ENCODE assay signal across 25 cellular contexts in genomic region chr2:227378371-227378782, GRCh38. TPM values are rescaled to one million over a fixed set of nuclear protein-coding genes. Genes with fewer than 3 reads are reported as not detected.
A peak's percentile ranks its signal among the peaks of the same experiment; 100 is the strongest.
DNase-seq lines count a peak whose midpoint lies in the region; ATAC-seq and TF ChIP-seq lines count a peak whose summit lies in the region.
"Had no signal": no experiment of that assay in that cellular context is flagged by ENCODE, and none has a peak within 500 bp of the region (broad histone marks: within the 10 kb centered on the region; RNA-seq: fewer than 3 reads in every experiment).

No MANE protein-coding gene starts in this region.

- H3K27ac Mint-ChIP-seq in neural progenitor cell, result no peak overlapping the region
- H3K27ac Mint-ChIP-seq: activated CD4-positive, alpha-beta memory T cell treated with anti-CD3 and anti-CD28 coated beads, Interleukin-2, amount 10 ng/mL, durations not matched to agents 7 days and 5 days; CD8-positive, alpha-beta T cell had no signal

- no peaks in the 10 kb centered on the region for H3K27me3 ChIP-seq in IMR-90 (ENCODE audit: control insufficient read depth, insufficient read depth, low read length)
- no peaks in the 10 kb centered on the region for H3K27me3 ChIP-seq in neural progenitor cell

- in situ Hi-C loops in IMR-90 (cut with MboI; ENCODE audit: low sequenced_read_pairs), result no loop called here

- no peak for TF ChIP-seq POLR2A in IMR-90 (IDR thresholded peaks at IDR 0.05; ENCODE audit: low read depth, low read length)

- H3K18ac ChIP-seq in IMR-90 (ENCODE audit: low read depth, low read length), result no peak overlapping the region

- no peak overlapping the region for H3K4me3 Mint-ChIP-seq in neural progenitor cell
- H3K4me3 Mint-ChIP-seq: activated CD4-positive, alpha-beta memory T cell treated with anti-CD3 and anti-CD28 coated beads, Interleukin-2, amount 10 ng/mL, durations not matched to agents 7 days and 5 days; CD8-positive, alpha-beta T cell had no signal

- H2AFZ ChIP-seq in IMR-90 (replicated peaks; ENCODE audit: low read length, poor library complexity) (no peak overlapping the region), neural progenitor cell (replicated peaks) (peak overlapping the region; percentile 11)

- H3K36me3 ChIP-seq in IMR-90 (ENCODE audit: control insufficient read depth, insufficient read depth, low read length), result no peaks in the 10 kb centered on the region
- no peaks in the 10 kb centered on the region for H3K36me3 ChIP-seq in neural progenitor cell
- H3K36me3 ChIP-seq: lower lobe of right lung, thoracic aorta had no signal

- H3K23ac ChIP-seq in IMR-90 (ENCODE audit: low read depth, low read length), result no peak overlapping the region

- no peak overlapping the region; the same call in 1 of the 2 replicates for H3K14ac ChIP-seq in IMR-90 (replicated peaks; ENCODE audit: low read depth, low read length)

- no peaks in the 10 kb centered on the region for H3F3A ChIP-seq in neural progenitor cell (ENCODE audit: low read depth)

- H4K20me1 ChIP-seq in IMR-90 (ENCODE audit: insufficient read depth, low read length), result no peaks in the 10 kb centered on the region
- H4K20me1 ChIP-seq in neural progenitor cell (ENCODE audit: low read depth), result no peaks in the 10 kb centered on the region

- no peak overlapping the region for H2AK9ac ChIP-seq in IMR-90 (replicated peaks; ENCODE audit: low read depth, low read length, poor library complexity)

- peak overlapping the region; percentile 26; the same call in 1 of the 3 replicates for H2BK15ac ChIP-seq in IMR-90 (ENCODE audit: low read depth, low read length)

- TF ChIP-seq RAD21 in IMR-90 (IDR thresholded peaks at IDR 0.05; ENCODE audit: low read length), result no peak

- H3K9me3 Mint-ChIP-seq in neural progenitor cell, result no peaks in the 10 kb centered on the region
- H3K9me3 Mint-ChIP-seq: activated CD4-positive, alpha-beta memory T cell treated with anti-CD3 and anti-CD28 coated beads, Interleukin-2, amount 10 ng/mL, durations not matched to agents 7 days and 5 days; CD8-positive, alpha-beta T cell had no signal

- no peaks in the 10 kb centered on the region for H3K27me3 Mint-ChIP-seq in neural progenitor cell (ENCODE audit: insufficient read depth, low read depth)

- H3K4me2 ChIP-seq in IMR-90 (ENCODE audit: low read depth, low read length) (no peak overlapping the region), neural progenitor cell (no peak overlapping the region)
- H3K4me2 ChIP-seq: smooth muscle cell had no signal

- TF ChIP-seq CTCF in IMR-90 (conservative IDR thresholded peaks at IDR 0.05; ENCODE audit: low read depth, low read length) (no peak), neural progenitor cell (IDR thresholded peaks at IDR 0.05) (no peak)

- H4K8ac ChIP-seq in IMR-90 (ENCODE audit: low read depth in 2 of 2, low read length in 2 of 2), result no peak overlapping the region

- peak; percentile 45 for DNase-seq in ELR (ENCODE audit: low read depth)
- DNase-seq in IMR-90, result peak; percentile 45
- DNase-seq in caudate nucleus (lab: John Stamatoyannopoulos, UW), result peak in 2 of 61 donors; percentile 44 to 61
- no peak for DNase-seq in neural progenitor cell (ENCODE audit: low spot score)
- no peak for DNase-seq in NCI-H2029 treated with DMSO at 0.1 percent for 48 hours (lab: John Stamatoyannopoulos, UW)
- DNase-seq in NCI-H345 (lab: John Stamatoyannopoulos, UW), result no peak
- DNase-seq in kidney glomerular epithelial cell (lab: John Stamatoyannopoulos, UW), result no peak
- DNase-seq: activated CD4-positive, alpha-beta memory T cell treated with anti-CD3 and anti-CD28 coated beads, Interleukin-2, amount 10 ng/mL, durations not matched to agents 7 days and 5 days; activated gamma-delta T cell treated with Interleukin-2 at 50 U/mL for 16 hours; amniotic stem cell; CD8-positive, alpha-beta T cell; dermis blood vessel endothelial cell; DMS153; Kasumi-1; lower lobe of right lung; NCI-H1105; NCI-H524; stimulated activated naive CD4-positive, alpha-beta T cell treated with Interleukin-2 at 50 U/mL for 16 hours had no signal

- no peak overlapping the region for H3K56ac ChIP-seq in IMR-90 (ENCODE audit: extremely low read depth, insufficient read depth, low read length)

- peaks cover 5% of the 10 kb centered on the region for H3K4me1 ChIP-seq in IMR-90 (ENCODE audit: control insufficient read depth, insufficient read depth, low read length)
- no peaks in the 10 kb centered on the region for H3K4me1 ChIP-seq in neural progenitor cell
- H3K4me1 ChIP-seq: lower lobe of right lung had no signal

- peak overlapping the region; percentile 55 for H2BK5ac ChIP-seq in IMR-90 (ENCODE audit: low read depth, low read length, poor library complexity, severe bottlenecking)

- no peaks in the 10 kb centered on the region for H3K4me1 Mint-ChIP-seq in neural progenitor cell

- intact Hi-C loops in IMR-90 (cut with micrococcal nuclease), result no loop called here

- dilution Hi-C loops in IMR-90 (cut with HindIII; ENCODE audit: low sequenced_read_pairs, unreplicated experiment), result no loop called here

- H3K9me3 ChIP-seq in IMR-90 (ENCODE audit: control insufficient read depth, insufficient read depth, low read length), result no peaks in the 10 kb centered on the region
- H3K9me3 ChIP-seq in neural progenitor cell (ENCODE audit: low read depth), result no peaks in the 10 kb centered on the region
- H3K9me3 ChIP-seq: lower lobe of right lung, thoracic aorta had no signal

- BruUV-seq in IMR-90 (replicated peaks; lab: Mats Ljungman, UMichigan), result no TSS peak

- CTCF ChIA-PET in IMR-90 (lab: Yijun Ruan, JAX), result interaction anchor here (0.6 kb wide), 1 partner anchor 202 kb away, joined by 4 read pairs; no protein-coding TSS in a partner anchor

- POLR2A ChIA-PET in IMR-90 (lab: Charles Lee; ENCODE audit: unreplicated experiment), result no interaction called here

- H3K9ac ChIP-seq in IMR-90 (ENCODE audit: low read depth, low read length) (no peak overlapping the region), neural progenitor cell (no peak overlapping the region)

- no peak overlapping the region for H4K5ac ChIP-seq in IMR-90 (ENCODE audit: low read depth, low read length)

- H2BK20ac ChIP-seq in IMR-90 (ENCODE audit: low read depth, low read length), result no peak overlapping the region

- H3K79me1 ChIP-seq in IMR-90 (ENCODE audit: low read depth in 1 of 2, low read length in 2 of 2), result no peaks in the 10 kb centered on the region

- H3K4me3 ChIP-seq in IMR-90 (ENCODE audit: insufficient read depth, low read depth, low read length), result no peak overlapping the region
- no peak overlapping the region for H3K4me3 ChIP-seq in neural progenitor cell
- H3K4me3 ChIP-seq: lower lobe of right lung, smooth muscle cell, thoracic aorta had no signal

- no peak overlapping the region for H2AK5ac ChIP-seq in IMR-90 (ENCODE audit: low read depth, low read length)

- ATAC-seq in IMR-90 (ENCODE audit: low read depth) (peak; percentile 25; the same call in 1 of the 2 replicates), GM21576 (IDR thresholded peaks at IDR 0.05; ENCODE audit: unreplicated experiment) (no peak)
- ATAC-seq: CD8-positive, alpha-beta T cell; lower lobe of right lung; Right ventricle myocardium inferior had no signal

- H3K27ac ChIP-seq in IMR-90 (ENCODE audit: insufficient read depth, low read length), result no peak overlapping the region
- peak overlapping the region; percentile 6 for H3K27ac ChIP-seq in caudate nucleus (ENCODE audit: low read depth, low read length)
- H3K27ac ChIP-seq in neural progenitor cell, result no peak overlapping the region
- H3K27ac ChIP-seq: lower lobe of right lung, thoracic aorta had no signal

- H2BK120ac ChIP-seq in IMR-90 (ENCODE audit: low read depth, low read length), result no peak overlapping the region; the same call in 1 of the 2 replicates

- no peak overlapping the region for H4K91ac ChIP-seq in IMR-90 (ENCODE audit: insufficient read depth, low read depth, low read length)

- H3K36me3 Mint-ChIP-seq in neural progenitor cell, result no peaks in the 10 kb centered on the region
- H3K36me3 Mint-ChIP-seq: CD8-positive, alpha-beta T cell had no signal

- no peaks in the 10 kb centered on the region for H3K9me1 ChIP-seq in IMR-90 (ENCODE audit: insufficient read depth, low read length)

- H3K4ac ChIP-seq in IMR-90 (ENCODE audit: low read depth, low read length), result 0 out of 2 replicates have a peak overlapping the region, but pooled peaks have one; percentile 4

- no peaks in the 10 kb centered on the region for H3K79me2 ChIP-seq in neural progenitor cell (ENCODE audit: low read depth)

- WGBS in IMR-90 (ENCODE audit: extremely low coverage in 2 of 2, insufficient read length in 1 of 2), 2 experiments, result 60% methylated on average over 2 of the region's 4 CpGs; no CpG with 5 or more reads in 1 of the 2 experiments

TF ChIP-seq in IMR-90, 13 proteins besides CTCF, POLR2A, EP300 and RAD21:
- TF ChIP-seq BHLHE40 (IDR thresholded peaks at IDR 0.05; ENCODE audit: low read depth, low read length) (no peak), CEBPB (IDR thresholded peaks at IDR 0.05; ENCODE audit: low read depth, low read length) (peak; percentile 84), SMC3 (IDR thresholded peaks at IDR 0.05; ENCODE audit: low read depth, low read length) (no peak), USF2 (IDR thresholded peaks at IDR 0.05; ENCODE audit: low read depth, low read length) (no peak)

RNA-seq across cellular contexts. Expression of gene TM4SF20, which starts 0.7 kb away (rescaled TPM):
- total RNA-seq in IMR-90 (2012; rRNA removed) (under 0.01 TPM in 2 replicates), neural progenitor cell (ENCODE audit: low replicate concordance) (not detected in 2 replicates)
- polyA plus RNA-seq in IMR-90 (2012; rRNA removed), result 0.03 and 0.06 TPM in 2 replicates
- polyA plus RNA-seq in IMR-90 (2012; cell fraction: cytosol; rRNA removed), result not detected in 2 replicates
- polyA plus RNA-seq in IMR-90 (2012; cell fraction: nucleus; rRNA removed; ENCODE audit: low replicate concordance), result not detected in 2 replicates
- total RNA-seq: activated CD4-positive, alpha-beta memory T cell treated with anti-CD3 and anti-CD28 coated beads, Interleukin-2, amount 10 ng/mL, durations not matched to agents 7 days and 5 days; CD8-positive, alpha-beta T cell; dermis blood vessel endothelial cell; endothelial cell of umbilical vein; lower lobe of right lung; pulmonary artery endothelial cell; Right ventricle myocardium inferior; smooth muscle cell; thoracic aorta had no signal
- polyA plus RNA-seq: endothelial cell of umbilical vein, keratinocyte, smooth muscle cell had no signal

RNA-seq across cellular contexts. Expression of gene SCYGR1, which starts 9.4 kb away (rescaled TPM):
- not detected in 2 replicates for total RNA-seq in IMR-90 (2012; rRNA removed)
- not detected in 2 replicates for polyA plus RNA-seq in IMR-90 (2012; rRNA removed)
- not detected in 2 replicates for polyA plus RNA-seq in IMR-90 (2012; cell fraction: cytosol; rRNA removed)
- polyA plus RNA-seq in IMR-90 (2012; cell fraction: nucleus; rRNA removed; ENCODE audit: low replicate concordance), result not detected in 2 replicates
- total RNA-seq in neural progenitor cell (ENCODE audit: low replicate concordance), result not detected in 2 replicates
- total RNA-seq: activated CD4-positive, alpha-beta memory T cell treated with anti-CD3 and anti-CD28 coated beads, Interleukin-2, amount 10 ng/mL, durations not matched to agents 7 days and 5 days; CD8-positive, alpha-beta T cell; dermis blood vessel endothelial cell; endothelial cell of umbilical vein; lower lobe of right lung; pulmonary artery endothelial cell; Right ventricle myocardium inferior; smooth muscle cell; thoracic aorta had no signal
- polyA plus RNA-seq: endothelial cell of umbilical vein, keratinocyte, smooth muscle cell had no signal

RNA-seq across cellular contexts. Expression of gene MFF, which starts 53.3 kb away (rescaled TPM):
- total RNA-seq in IMR-90 (2012; rRNA removed) (86.4 and 96.4 TPM in 2 replicates), neural progenitor cell (ENCODE audit: low replicate concordance) (118 and 159 TPM in 2 replicates)
- polyA plus RNA-seq in IMR-90 (2012; rRNA removed), result 61.0 and 70.1 TPM in 2 replicates
- polyA plus RNA-seq in IMR-90 (2012; cell fraction: cytosol; rRNA removed), result 28.9 and 29.5 TPM in 2 replicates
- polyA plus RNA-seq in IMR-90 (2012; cell fraction: nucleus; rRNA removed; ENCODE audit: low replicate concordance), result 17.1 and 109 TPM in 2 replicates

Comparison
In these comparisons a context has a peak if more than half of its experiments do, and no peak if none do; other contexts are left out.
1. DNase-seq: peak in ELR (single experiment) and IMR-90 (single experiment); none in neural progenitor cell (single experiment), NCI-H2029 treated with DMSO at 0.1 percent for 48 hours (single experiment), NCI-H345 (single experiment) and kidney glomerular epithelial cell (single experiment).